Comparison of ENCODE assay signal across 21 cellular contexts in the genomic region with DNA sequence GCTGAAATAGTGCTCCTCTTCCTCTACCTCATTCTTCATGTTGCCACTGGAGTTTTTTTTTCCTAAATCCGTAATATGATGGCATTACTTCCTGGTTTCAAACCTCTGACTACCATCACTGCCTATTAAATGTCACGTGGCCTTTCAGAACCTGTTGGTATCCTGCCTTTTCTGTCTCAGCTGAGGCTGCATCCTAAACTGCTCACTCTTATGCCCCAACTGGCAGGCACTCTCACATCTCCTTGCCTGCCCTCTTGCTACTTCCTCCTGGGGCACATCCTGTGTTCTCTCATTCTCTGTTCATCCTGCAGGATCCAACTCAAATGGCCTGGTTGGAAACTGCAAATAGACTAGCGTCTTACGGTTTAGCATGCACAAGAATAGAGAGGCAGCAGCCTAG.
DNase-seq lines count a peak whose midpoint lies in the region; ATAC-seq, FAIRE-seq and TF ChIP-seq lines count a peak whose summit lies in the region.
"Had no signal": no experiment of that assay in that cellular context is flagged by ENCODE, and none has a peak within 500 bp of the region (broad histone marks: within the 10 kb centered on the region; RNA-seq: fewer than 3 reads in every experiment).

No MANE protein-coding gene starts in this region.

- H3K27ac ChIP-seq in A549 (no peak overlapping the region), GM23338 (ENCODE audit: low read depth) (no peak overlapping the region)
- H3K27ac ChIP-seq: PC-9 had no signal

- no peak overlapping the region for H3K4me2 ChIP-seq in A549
- H3K4me2 ChIP-seq in GM23338 = no peak overlapping the region
- H3K4me2 ChIP-seq: PC-9, SK-N-SH had no signal

- peaks cover 8% of the 10 kb centered on the region for H3K4me1 Mint-ChIP-seq in GM23338
- H3K4me1 Mint-ChIP-seq: CD4-positive, alpha-beta memory T cell had no signal

- POLR2A ChIA-PET in A549 (lab: Yijun Ruan, JAX) = interaction anchor here (0.6 kb wide), 1 partner anchor 1179 kb away, joined by 3 read pairs; no protein-coding TSS in a partner anchor

- H2AFZ ChIP-seq in GM23338 = no peak overlapping the region
- H2AFZ ChIP-seq: PC-9 had no signal

- no peak overlapping the region for H3K4me3 ChIP-seq in A549
- no peak overlapping the region for H3K4me3 ChIP-seq in GM23338
- no peak overlapping the region for H3K4me3 ChIP-seq in H7 (ENCODE audit: insufficient read depth, low read depth, low read length)
- H3K4me3 ChIP-seq: PC-9 had no signal

- H3K4me3 Mint-ChIP-seq in GM23338 = no peak overlapping the region
- H3K4me3 Mint-ChIP-seq: CD4-positive, alpha-beta memory T cell had no signal

- no peaks in the 10 kb centered on the region for H3K9me3 Mint-ChIP-seq in GM23338

- no peak for DNase-seq in A549 (ENCODE audit: low read depth in 1 of 2, low spot score in 1 of 2)
- no peak for DNase-seq in GM23338 (ENCODE audit: low spot score)
- peak; percentile 3 for DNase-seq in M059J (ENCODE audit: low read depth)
- DNase-seq in OCI-M1 (lab: John Stamatoyannopoulos, UW) = peak; percentile 40
- DNase-seq in H7 = no peak
- DNase-seq in activated effector memory CD4-positive, alpha-beta T cell treated with anti-CD3 and anti-CD28 coated beads, Interleukin-2, amount 50 U/mL, for 16 hours = no peak
- DNase-seq in COLO668 (lab: John Stamatoyannopoulos, UW; ENCODE audit: unreplicated experiment) = no peak
- DNase-seq: CD4-positive, alpha-beta memory T cell; DMS79 treated with DMSO at 0.1 percent for 48 hours; HCEC 1CT; IMR-90; NCI-H1417; NCI-H1694 treated with DMSO at 0.1 percent for 48 hours; NCI-H2081 treated with DMSO at 0.1 percent for 48 hours; NCI-H2171 treated with DMSO at 0.1 percent for 48 hours; NCI-H524 treated with DMSO at 0.1 percent for 48 hours; PC-9; RPMI8226; SHP77; SK-N-SH had no signal

- no peak for TF ChIP-seq POLR2A in A549 (IDR thresholded peaks at IDR 0.05; ENCODE audit: low read length)

- no peaks in the 10 kb centered on the region for H3K27me3 Mint-ChIP-seq in GM23338 (ENCODE audit: insufficient read depth, low read depth, poor library complexity)

- H3K27me3 ChIP-seq in GM23338 (ENCODE audit: insufficient read depth) (no peaks in the 10 kb centered on the region), H7 (ENCODE audit: control insufficient read depth, insufficient read depth, low read length) (no peaks in the 10 kb centered on the region)

- peak; percentile 35 to 38; a peak in 4 of 6 replicates for ATAC-seq in A549
- peak; percentile 64 for ATAC-seq in GM23338
- no peak for ATAC-seq in GM18870 (IDR thresholded peaks at IDR 0.05; ENCODE audit: unreplicated experiment)

- H3K79me2 ChIP-seq in GM23338 (replicated peaks; ENCODE audit: insufficient read depth) = no peaks in the 10 kb centered on the region

- no peak for TF ChIP-seq EP300 in A549 (IDR thresholded peaks at IDR 0.05)

- H3K36me3 ChIP-seq in GM23338 (ENCODE audit: insufficient read depth) (no peaks in the 10 kb centered on the region), H7 (replicated peaks; ENCODE audit: control insufficient read depth, insufficient read depth, low read length) (no peaks in the 10 kb centered on the region)

- no peak for FAIRE-seq in A549 (lab: Jason Lieb, UNC)

- H3K27ac Mint-ChIP-seq in GM23338 = no peak overlapping the region

- no peaks in the 10 kb centered on the region for H3K9me2 ChIP-seq in GM23338 (ENCODE audit: insufficient read depth)
- H3K9me2 ChIP-seq: SK-N-SH had no signal

- CTCF ChIA-PET in A549 (lab: Yijun Ruan, JAX) = interaction anchor here (1.4 kb wide), 1 partner anchor 9 kb away, joined by 3 read pairs; no protein-coding TSS in a partner anchor

- no peaks in the 10 kb centered on the region for H4K20me1 ChIP-seq in GM23338 (replicated peaks; ENCODE audit: insufficient read depth)

- no peaks in the 10 kb centered on the region for H3K36me3 Mint-ChIP-seq in GM23338 (ENCODE audit: low read depth)
- H3K36me3 Mint-ChIP-seq: CD4-positive, alpha-beta memory T cell had no signal

- H3K9me3 ChIP-seq in A549 = no peaks in the 10 kb centered on the region
- H3K9me3 ChIP-seq: SK-N-SH had no signal

- TF ChIP-seq CTCF in A549 (IDR thresholded peaks at IDR 0.05) (no peak), GM23338 (conservative IDR thresholded peaks at IDR 0.05; ENCODE audit: low read depth in 2 of 2) (no peak)

- H3F3A ChIP-seq in GM23338 (replicated peaks; ENCODE audit: low read depth) = no peaks in the 10 kb centered on the region

- 49% methylated on average over 4 of the region's 4 CpGs for WGBS in A549 (ENCODE audit: missing lambda C conversion rate)

- H3K4me1 ChIP-seq in A549 = no peaks in the 10 kb centered on the region
- H3K4me1 ChIP-seq in GM23338 (ENCODE audit: insufficient read depth) = no peaks in the 10 kb centered on the region

- TF ChIP-seq RAD21 in A549 (conservative IDR thresholded peaks at IDR 0.05 in 1 of 2, IDR thresholded peaks at IDR 0.05 in 1 of 2) = no peak

TF ChIP-seq in A549, 52 proteins besides CTCF, POLR2A, EP300 and RAD21:
- TF ChIP-seq, protein P1, sequence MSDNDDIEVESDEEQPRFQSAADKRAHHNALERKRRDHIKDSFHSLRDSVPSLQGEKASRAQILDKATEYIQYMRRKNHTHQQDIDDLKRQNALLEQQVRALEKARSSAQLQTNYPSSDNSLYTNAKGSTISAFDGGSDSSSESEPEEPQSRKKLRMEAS (IDR thresholded peaks at IDR 0.05) = no peak
- TF ChIP-seq ATOH8 (CRISPR knock-in tag; IDR thresholded peaks at IDR 0.05; ENCODE audit: low read depth) = no peak
- no peak for TF ChIP-seq ZNF302 (CRISPR knock-in tag; IDR thresholded peaks at IDR 0.05)
- no peak for TF ChIP-seq RARB (CRISPR knock-in tag; IDR thresholded peaks at IDR 0.05)
- TF ChIP-seq CHD4 (IDR thresholded peaks at IDR 0.05; ENCODE audit: borderline replicate concordance) = no peak
- TF ChIP-seq HDAC2 (IDR thresholded peaks at IDR 0.05) = no peak
- no peak for TF ChIP-seq CEBPB (IDR thresholded peaks at IDR 0.05)
- no peak for TF ChIP-seq FOSL2 (IDR thresholded peaks at IDR 0.05)
- TF ChIP-seq FOSL2 (CRISPR knock-in tag; IDR thresholded peaks at IDR 0.05) = no peak

TF ChIP-seq in GM23338, 12 proteins besides CTCF, POLR2A, EP300 and RAD21 (continues in another document):
- TF ChIP-seq, protein P2, sequence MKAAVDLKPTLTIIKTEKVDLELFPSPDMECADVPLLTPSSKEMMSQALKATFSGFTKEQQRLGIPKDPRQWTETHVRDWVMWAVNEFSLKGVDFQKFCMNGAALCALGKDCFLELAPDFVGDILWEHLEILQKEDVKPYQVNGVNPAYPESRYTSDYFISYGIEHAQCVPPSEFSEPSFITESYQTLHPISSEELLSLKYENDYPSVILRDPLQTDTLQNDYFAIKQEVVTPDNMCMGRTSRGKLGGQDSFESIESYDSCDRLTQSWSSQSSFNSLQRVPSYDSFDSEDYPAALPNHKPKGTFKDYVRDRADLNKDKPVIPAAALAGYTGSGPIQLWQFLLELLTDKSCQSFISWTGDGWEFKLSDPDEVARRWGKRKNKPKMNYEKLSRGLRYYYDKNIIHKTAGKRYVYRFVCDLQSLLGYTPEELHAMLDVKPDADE (IDR thresholded peaks at IDR 0.05) = no peak
- TF ChIP-seq NANOG (IDR thresholded peaks at IDR 0.05; ENCODE audit: borderline replicate concordance) (no peak), JUNB (IDR thresholded peaks at IDR 0.05; ENCODE audit: unreplicated experiment) (no peak), EZH2 (IDR thresholded peaks at IDR 0.05; ENCODE audit: low read depth, unreplicated experiment) (no peak)

Comparison
In these comparisons a context has a peak if more than half of its experiments do, and no peak if none do; other contexts are left out.
1. DNase-seq: peak in M059J (single experiment) and OCI-M1 (single experiment); none in A549 (0 of 2), GM23338 (single experiment), H7 (single experiment), activated effector memory CD4-positive, alpha-beta T cell treated with anti-CD3 and anti-CD28 coated beads, Interleukin-2, amount 50 U/mL, for 16 hours (single experiment) and COLO668 (single experiment).